ENCODE assay signal across 26 cellular contexts in the genomic region with DNA sequence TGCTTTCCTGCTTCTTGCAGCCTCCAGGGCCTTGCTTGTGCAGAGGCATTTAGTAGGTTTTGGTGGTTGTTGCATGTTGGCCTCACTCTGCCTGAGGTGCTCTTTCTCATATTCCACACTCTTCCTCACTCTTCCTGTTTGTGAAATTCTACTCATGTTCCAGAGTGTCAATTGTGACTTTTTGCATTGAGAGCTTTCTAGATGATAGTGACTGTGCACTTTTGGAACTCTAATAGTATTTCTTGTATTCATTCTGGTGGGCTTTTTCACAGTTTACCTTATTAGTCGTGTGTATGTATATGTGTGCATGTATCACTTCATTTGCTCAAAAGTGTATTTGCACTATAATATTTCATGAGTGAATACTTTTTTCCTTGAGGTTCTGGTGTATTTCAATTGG.
"Had no signal": no experiment of that assay in that cellular context is flagged by ENCODE, and none has a peak within 500 bp of the region (broad histone marks: within the 10 kb centered on the region; RNA-seq: fewer than 3 reads in every experiment).

No MANE protein-coding gene starts in this region.

- DNase-seq: activated CD4-positive, alpha-beta T cell treated with anti-CD3 and anti-CD28 coated beads for 36 hours; activated CD4-positive, alpha-beta T cell treated with anti-CD3 and anti-CD28 coated beads, Interleukin-2, amount 50 U/mL, for 4 hours; activated CD4-positive, CD25-positive, alpha-beta regulatory T cell; activated naive CD4-positive, alpha-beta T cell; activated T-cell treated with anti-CD3 and anti-CD28 coated beads for 4 hours; activated T-cell treated with anti-CD3 and anti-CD28 coated beads, Interleukin-2, amount 50 U/mL, for 72 hours; dermis blood vessel endothelial cell; effector CD8-positive, alpha-beta T cell; hippocampal formation; left cardiac atrium; left ventricle myocardium superior; pancreas; retina; sigmoid colon; small intestine; stimulated activated CD4-positive, alpha-beta T cell treated with anti-CD3 and anti-CD28 coated beads, Interleukin-4, amount 100 ng/mL, for 24 hours; uterus had no signal

- H3K4me1 ChIP-seq: prostate gland, uterus had no signal

- H3K4me3 ChIP-seq: gastroesophageal sphincter, pancreas, prostate gland, sigmoid colon, thoracic aorta, uterus had no signal

- H3K27ac ChIP-seq: gastroesophageal sphincter, pancreas, prostate gland, sigmoid colon, thoracic aorta, uterus had no signal

- FAIRE-seq: bronchial epithelial cell, colon, endometrium, keratinocyte, pancreas, small intestine had no signal

- H3K9me3 ChIP-seq: gastroesophageal sphincter, pancreas, prostate gland, sigmoid colon, thoracic aorta, uterus had no signal

- ATAC-seq: activated CD4-positive, alpha-beta T cell treated with anti-CD3 and anti-CD28 coated beads for 36 hours; activated naive CD4-positive, alpha-beta T cell treated with anti-CD3 and anti-CD28 coated beads, Interleukin-2, amount 50 U/mL, for 72 hours; activated T-cell treated with anti-CD3 and anti-CD28 coated beads, Interleukin-2, amount 50 U/mL, for 72 hours; gastroesophageal sphincter; left cardiac atrium; left ventricle myocardium superior; pancreas; stimulated activated effector memory CD8-positive, alpha-beta T cell treated with anti-CD3 and anti-CD28 coated beads, Interleukin-12 subunit alpha, Interleukin-12 subunit beta, amount 100 ng/mL, for 72 hours had no signal

- H3K27me3 ChIP-seq: gastroesophageal sphincter, pancreas, sigmoid colon, uterus had no signal

- H3K36me3 ChIP-seq: gastroesophageal sphincter, pancreas, prostate gland, sigmoid colon, thoracic aorta, uterus had no signal
